In the genomic region with DNA sequence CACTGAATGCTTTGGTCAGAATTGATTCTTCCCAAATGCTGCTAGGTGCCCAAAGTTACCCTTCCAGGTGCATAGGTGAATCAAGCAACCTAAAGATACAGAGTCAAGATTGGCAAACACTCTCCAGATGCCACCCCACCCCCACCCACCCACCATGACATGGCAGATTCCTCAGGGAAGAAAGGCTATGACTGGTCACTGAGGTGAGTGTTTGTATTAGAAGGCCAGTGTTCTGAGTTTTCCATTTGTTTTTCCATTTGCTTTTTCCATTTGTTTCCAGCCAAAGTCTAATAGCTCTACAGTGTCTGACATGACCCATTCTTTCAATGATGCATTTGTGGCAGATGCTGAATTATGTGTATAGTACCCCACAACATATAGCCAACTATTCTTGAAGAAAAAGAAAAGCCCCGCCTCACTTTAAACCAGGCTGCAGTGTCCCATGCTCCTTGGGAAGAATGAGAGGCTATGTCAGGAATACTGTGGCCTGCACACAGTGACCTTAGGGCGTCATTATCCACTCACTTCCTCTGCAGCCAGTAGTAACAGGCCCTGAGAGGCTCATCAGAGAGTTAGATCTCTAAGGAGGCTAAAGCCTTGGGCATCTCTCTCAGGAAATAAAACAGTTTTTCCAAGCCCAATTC, we compare ENCODE assay signal across 12 cellular contexts. TPM values are rescaled to one million over a fixed set of nuclear protein-coding genes. Genes with fewer than 3 reads are reported as not detected.
DNase-seq lines count a peak whose midpoint lies in the region; ATAC-seq, FAIRE-seq and TF ChIP-seq lines count a peak whose summit lies in the region.
"Had no signal": no experiment of that assay in that cellular context is flagged by ENCODE, and none has a peak within 500 bp of the region (broad histone marks: within the 10 kb centered on the region; RNA-seq: fewer than 3 reads in every experiment).

No MANE protein-coding gene starts in this region.

- H3K4me1 ChIP-seq in astrocyte (ENCODE audit: insufficient read depth, low read length): peaks cover 23% of the 10 kb centered on the region
- no peaks in the 10 kb centered on the region for H3K4me1 ChIP-seq in left lung

- H3K79me2 ChIP-seq in astrocyte (ENCODE audit: insufficient read depth, low read length): no peaks in the 10 kb centered on the region

- peak overlapping the region; percentile 19 for H3K4me3 ChIP-seq in astrocyte (ENCODE audit: insufficient read depth, low read depth, low read length)
- H3K4me3 ChIP-seq in left lung: no peak overlapping the region
- H3K4me3 ChIP-seq: SK-N-MC had no signal

- H3K27me3 ChIP-seq in astrocyte (ENCODE audit: insufficient read depth, low read length): no peaks in the 10 kb centered on the region
- no peaks in the 10 kb centered on the region for H3K27me3 ChIP-seq in left lung

- H3K4me2 ChIP-seq in astrocyte (ENCODE audit: low read length): peak overlapping the region; percentile 65

- TF ChIP-seq CTCF in HFFc6 (IDR thresholded peaks at IDR 0.05) (no peak), astrocyte (IDR thresholded peaks at IDR 0.05; ENCODE audit: insufficient read depth, low read depth, low read length) (no peak), left lung (IDR thresholded peaks at IDR 0.05) (no peak), type B pancreatic cell (conservative IDR thresholded peaks at IDR 0.05) (no peak)

- ATAC-seq in left lung: peak; percentile 44
- ATAC-seq: natural killer cell treated with Interleukin-12 subunit alpha and Interleukin-12 subunit beta and Interleukin-15 and Interleukin-18, amount 100 ng/mL, for 72 hours had no signal

- H3K27ac Mint-ChIP-seq in HFFc6 (peak overlapping the region; percentile 98), astrocyte (ENCODE audit: unreplicated experiment) (peak overlapping the region; percentile 100), type B pancreatic cell (peak overlapping the region; percentile 94)
- H3K27ac Mint-ChIP-seq: activated naive CD4-positive, alpha-beta T cell treated with anti-CD3 and anti-CD28 coated beads, Interleukin-2, amount 50 U/mL, for 24 hours; natural killer cell treated with Interleukin-12 subunit alpha and Interleukin-12 subunit beta and Interleukin-15 and Interleukin-18, amount 100 ng/mL, for 72 hours had no signal

- H3K36me3 Mint-ChIP-seq in HFFc6 (ENCODE audit: low read depth): peaks cover 5% of the 10 kb centered on the region
- H3K36me3 Mint-ChIP-seq in astrocyte (ENCODE audit: low read depth, unreplicated experiment): no peaks in the 10 kb centered on the region
- no peaks in the 10 kb centered on the region for H3K36me3 Mint-ChIP-seq in type B pancreatic cell
- H3K36me3 Mint-ChIP-seq: activated naive CD4-positive, alpha-beta T cell treated with anti-CD3 and anti-CD28 coated beads, Interleukin-2, amount 50 U/mL, for 24 hours; natural killer cell treated with Interleukin-12 subunit alpha and Interleukin-12 subunit beta and Interleukin-15 and Interleukin-18, amount 100 ng/mL, for 72 hours had no signal

- H3K4me3 Mint-ChIP-seq in HFFc6: peak overlapping the region; percentile 58
- H3K4me3 Mint-ChIP-seq in astrocyte (ENCODE audit: unreplicated experiment): peak overlapping the region; percentile 6
- no peak overlapping the region for H3K4me3 Mint-ChIP-seq in type B pancreatic cell
- H3K4me3 Mint-ChIP-seq: activated naive CD4-positive, alpha-beta T cell treated with anti-CD3 and anti-CD28 coated beads, Interleukin-2, amount 50 U/mL, for 24 hours; natural killer cell treated with Interleukin-12 subunit alpha and Interleukin-12 subunit beta and Interleukin-15 and Interleukin-18, amount 100 ng/mL, for 72 hours had no signal

- H3K4me1 Mint-ChIP-seq in HFFc6 (ENCODE audit: low read depth) (peaks cover 41% of the 10 kb centered on the region), astrocyte (ENCODE audit: low read depth, unreplicated experiment) (peaks cover 21% of the 10 kb centered on the region), type B pancreatic cell (ENCODE audit: unreplicated experiment) (peaks cover 20% of the 10 kb centered on the region)

- H4K20me1 ChIP-seq in astrocyte (ENCODE audit: insufficient read depth, low read length): no peaks in the 10 kb centered on the region

- no peaks in the 10 kb centered on the region for H3K36me3 ChIP-seq in astrocyte (ENCODE audit: insufficient read depth, low read length)
- H3K36me3 ChIP-seq in left lung: no peaks in the 10 kb centered on the region

- H3K9me3 ChIP-seq in astrocyte (ENCODE audit: insufficient read depth, low read depth, low read length) (no peaks in the 10 kb centered on the region), left lung (no peaks in the 10 kb centered on the region)

- peak overlapping the region; percentile 76 for H3K9ac ChIP-seq in astrocyte (ENCODE audit: low read length)

- intact Hi-C loops in left lung (cut with DNase I): no loop called here

- peak overlapping the region; percentile 99 for H3K27ac ChIP-seq in astrocyte (ENCODE audit: low read depth, low read length)
- peak overlapping the region; percentile 37 to 57 for H3K27ac ChIP-seq in left lung
- H3K27ac ChIP-seq: SK-N-MC had no signal

- no peak for FAIRE-seq in astrocyte (lab: Jason Lieb, UNC)

- peaks cover 5% of the 10 kb centered on the region for H3K9me3 Mint-ChIP-seq in HFFc6
- H3K9me3 Mint-ChIP-seq in astrocyte (ENCODE audit: unreplicated experiment): no peaks in the 10 kb centered on the region
- peaks cover 9% of the 10 kb centered on the region for H3K9me3 Mint-ChIP-seq in type B pancreatic cell
- H3K9me3 Mint-ChIP-seq: activated naive CD4-positive, alpha-beta T cell treated with anti-CD3 and anti-CD28 coated beads, Interleukin-2, amount 50 U/mL, for 24 hours; natural killer cell treated with Interleukin-12 subunit alpha and Interleukin-12 subunit beta and Interleukin-15 and Interleukin-18, amount 100 ng/mL, for 72 hours had no signal

- no peaks in the 10 kb centered on the region; the same call in 1 of the 2 replicates for H3K27me3 Mint-ChIP-seq in HFFc6 (ENCODE audit: insufficient read depth)
- no peaks in the 10 kb centered on the region for H3K27me3 Mint-ChIP-seq in astrocyte (ENCODE audit: low read depth, unreplicated experiment)
- H3K27me3 Mint-ChIP-seq in type B pancreatic cell: no peaks in the 10 kb centered on the region
- H3K27me3 Mint-ChIP-seq: activated naive CD4-positive, alpha-beta T cell treated with anti-CD3 and anti-CD28 coated beads, Interleukin-2, amount 50 U/mL, for 24 hours; natural killer cell treated with Interleukin-12 subunit alpha and Interleukin-12 subunit beta and Interleukin-15 and Interleukin-18, amount 100 ng/mL, for 72 hours had no signal

- DNase-seq in HFFc6: peak; percentile 56
- peak; percentile 38 for DNase-seq in astrocyte (ENCODE audit: low read depth)
- DNase-seq in left lung: no peak
- no peak for DNase-seq in type B pancreatic cell (ENCODE audit: extremely low spot score, unreplicated experiment)
- DNase-seq in DMS153 treated with DMSO at 0.1 percent for 48 hours (lab: John Stamatoyannopoulos, UW; ENCODE audit: unreplicated experiment): no peak
- no peak for DNase-seq in NK-92 treated with Interleukin-12 subunit alpha and Interleukin-12 subunit beta, amount 100 ng/mL, for 24 hours (lab: John Stamatoyannopoulos, UW)
- DNase-seq in NCI-H82 (lab: John Stamatoyannopoulos, UW): no peak
- DNase-seq: NCI-H2107; stimulated activated naive CD8-positive, alpha-beta T cell treated with anti-CD3 and anti-CD28 coated beads, Interleukin-15, Interleukin-2, amounts not matched to agents 100 U/mL and 50 U/mL, for 24 hours had no signal

- no peak overlapping the region for H2AFZ ChIP-seq in astrocyte (ENCODE audit: low read depth, low read length)

RNA-seq across cellular contexts. Expression of gene HIBADH, which starts 16.1 kb away (rescaled TPM):
- 10 to 100 TPM; 43.6 to 55.6 (median 47.3) TPM for total RNA-seq in HFFc6 (2021; fragmentation: NEBNext Ultra II Directional; extraction: Animal tissue kit (Norgen Biotek cat#: 25700))
- 21.9 and 23.9 TPM in 2 replicates for total RNA-seq in astrocyte
- total RNA-seq in left lung: 10 to 100 TPM; 20.8 to 24.0 TPM
- 34.4 and 37.1 TPM in 2 replicates for total RNA-seq in type B pancreatic cell (ENCODE audit: low replicate concordance)

Comparison
In these comparisons a context has a peak if more than half of its experiments do, and no peak if none do; other contexts are left out.
1. DNase-seq: peak in HFFc6 (single experiment) and astrocyte (single experiment); none in left lung (0 of 2), type B pancreatic cell (single experiment), DMS153 treated with DMSO at 0.1 percent for 48 hours (single experiment), NK-92 treated with Interleukin-12 subunit alpha and Interleukin-12 subunit beta, amount 100 ng/mL, for 24 hours (single experiment) and NCI-H82 (single experiment).
2. Peak in every context shown above with its lines, with median percentiles within 50 percentile points of each other: H3K27ac Mint-ChIP-seq.